In genomic region chr6:80454197-80454596, GRCh38 we compare ENCODE assay signal across 11 cellular contexts.
DNase-seq lines count a peak whose midpoint lies in the region; ATAC-seq and TF ChIP-seq lines count a peak whose summit lies in the region.
"Had no signal": no experiment of that assay in that cellular context is flagged by ENCODE, and none has a peak within 500 bp of the region (broad histone marks: within the 10 kb centered on the region; RNA-seq: fewer than 3 reads in every experiment).

No MANE protein-coding gene starts in this region.

- H3K4me3 Mint-ChIP-seq in activated CD8-positive, alpha-beta memory T cell treated with anti-CD3 and anti-CD28 coated beads, Interleukin-2, amount 10 ng/mL, durations not matched to agents 7 days and 5 days: no peak overlapping the region
- H3K4me3 Mint-ChIP-seq: activated naive CD4-positive, alpha-beta T cell treated with anti-CD3 and anti-CD28 coated beads, Interleukin-2, amount 50 U/mL, for 24 hours had no signal

- no peak overlapping the region for H3K27ac Mint-ChIP-seq in activated CD8-positive, alpha-beta memory T cell treated with anti-CD3 and anti-CD28 coated beads, Interleukin-2, amount 10 ng/mL, durations not matched to agents 7 days and 5 days
- H3K27ac Mint-ChIP-seq: activated naive CD4-positive, alpha-beta T cell treated with anti-CD3 and anti-CD28 coated beads, Interleukin-2, amount 50 U/mL, for 24 hours had no signal

- no peak for TF ChIP-seq POLR2A in spleen (IDR thresholded peaks at IDR 0.05)

- no peaks in the 10 kb centered on the region for H3K9me3 Mint-ChIP-seq in activated CD8-positive, alpha-beta memory T cell treated with anti-CD3 and anti-CD28 coated beads, Interleukin-2, amount 10 ng/mL, durations not matched to agents 7 days and 5 days (ENCODE audit: low read depth)
- H3K9me3 Mint-ChIP-seq: activated naive CD4-positive, alpha-beta T cell treated with anti-CD3 and anti-CD28 coated beads, Interleukin-2, amount 50 U/mL, for 24 hours had no signal

- in situ Hi-C loops in mammary epithelial cell (cut with MboI; ENCODE audit: low sequenced_read_pairs in 2 of 2): no loop called here

- CTCF ChIA-PET in activated CD8-positive, alpha-beta memory T cell treated with anti-CD3 and anti-CD28 coated beads, Interleukin-2, amount 10 ng/mL, durations not matched to agents 7 days and 5 days (lab: Charles Lee): no interaction called here
- CTCF ChIA-PET in mammary epithelial cell (lab: Charles Lee; ENCODE audit: low non-redundant PET): no interaction called here

- intact Hi-C loops in mammary epithelial cell (cut with micrococcal nuclease): loop anchor here (2.0 kb wide), 1 partner anchor 15 kb away; no protein-coding TSS in a partner anchor
- intact Hi-C loops in spleen (cut with DNase I; ENCODE audit: low total_unique reads): no loop called here

- no peaks in the 10 kb centered on the region for H3K79me2 ChIP-seq in mammary epithelial cell (ENCODE audit: insufficient read depth, low read length)
- H3K79me2 ChIP-seq: parathyroid adenoma had no signal

- TF ChIP-seq CTCF in mammary epithelial cell (conservative IDR thresholded peaks at IDR 0.05 in 1 of 2, IDR thresholded peaks at IDR 0.05 in 1 of 2; ENCODE audit: extremely low read depth in 1 of 2, insufficient read depth in 1 of 2, low read depth in 1 of 2, low read length in 2 of 2) (no peak), spleen (IDR thresholded peaks at IDR 0.05 in 8 of 11, conservative IDR thresholded peaks at IDR 0.05 in 3 of 11) (no peak)

- H3K27me3 ChIP-seq in mammary epithelial cell (ENCODE audit: insufficient read depth, low read length): no peaks in the 10 kb centered on the region
- no peaks in the 10 kb centered on the region for H3K27me3 ChIP-seq in spleen (replicated peaks in 1 of 7)
- H3K27me3 ChIP-seq: BLaER1 treated with 17β-estradiol and CSF1 and Interleukin-3, amounts not matched to agents 10 nM and 100 nM had no signal

- peak; percentile 40 for DNase-seq in activated CD8-positive, alpha-beta memory T cell treated with anti-CD3 and anti-CD28 coated beads, Interleukin-2, amount 10 ng/mL, durations not matched to agents 7 days and 5 days
- DNase-seq in activated CD8-positive, alpha-beta memory T cell treated with anti-CD3 and anti-CD28 coated beads, Interleukin-2, amount 50 U/mL, for 4 hours: no peak
- DNase-seq in mammary epithelial cell: peak; percentile 97
- peak; percentile 96 for DNase-seq in stromal cell of bone marrow (ENCODE audit: low read depth)
- no peak for DNase-seq in spleen
- DNase-seq in UCSD-AML1 (lab: John Stamatoyannopoulos, UW; ENCODE audit: unreplicated experiment): no peak

- no peaks in the 10 kb centered on the region for H3K9me3 ChIP-seq in mammary epithelial cell (replicated peaks; ENCODE audit: insufficient read depth, low read length)
- no peaks in the 10 kb centered on the region for H3K9me3 ChIP-seq in spleen
- H3K9me3 ChIP-seq: BLaER1 treated with 17β-estradiol and CSF1 and Interleukin-3, amounts not matched to agents 10 nM and 100 nM had no signal

- peak overlapping the region; percentile 85 for H3K4me2 ChIP-seq in mammary epithelial cell (ENCODE audit: insufficient read depth, low read depth, low read length)

- H3K27ac ChIP-seq in mammary epithelial cell (ENCODE audit: insufficient read depth, low read depth, low read length) (peak overlapping the region; percentile 84), spleen (peak overlapping the region in 1 of 8 donors; percentile 13)
- H3K27ac ChIP-seq: parathyroid adenoma had no signal

- H3K4me3 ChIP-seq in mammary epithelial cell (replicated peaks in 1 of 3; ENCODE audit: insufficient read depth in 1 of 3, low read depth in 2 of 3, low read length in 3 of 3) (no peak overlapping the region), spleen (no peak overlapping the region)
- H3K4me3 ChIP-seq: BLaER1 treated with 17β-estradiol and CSF1 and Interleukin-3, amounts not matched to agents 10 nM and 100 nM had no signal

- peaks cover 52% of the 10 kb centered on the region for H3K4me1 ChIP-seq in mammary epithelial cell (ENCODE audit: insufficient read depth, low read length)
- no peaks in the 10 kb centered on the region for H3K4me1 ChIP-seq in spleen
- H3K4me1 ChIP-seq: parathyroid adenoma had no signal

- H3K36me3 Mint-ChIP-seq in activated CD8-positive, alpha-beta memory T cell treated with anti-CD3 and anti-CD28 coated beads, Interleukin-2, amount 10 ng/mL, durations not matched to agents 7 days and 5 days: no peaks in the 10 kb centered on the region
- H3K36me3 Mint-ChIP-seq: activated naive CD4-positive, alpha-beta T cell treated with anti-CD3 and anti-CD28 coated beads, Interleukin-2, amount 50 U/mL, for 24 hours had no signal

- peak overlapping the region; percentile 34 for H2AFZ ChIP-seq in mammary epithelial cell (ENCODE audit: low read depth, low read length)
- H2AFZ ChIP-seq: parathyroid adenoma had no signal

- ATAC-seq in activated CD8-positive, alpha-beta memory T cell treated with anti-CD3 and anti-CD28 coated beads, Interleukin-2, amount 10 ng/mL, durations not matched to agents 7 days and 5 days: peak; percentile 65
- ATAC-seq in HG03520 (IDR thresholded peaks at IDR 0.05; ENCODE audit: unreplicated experiment) (peak; percentile 66), GM19324 (IDR thresholded peaks at IDR 0.05; ENCODE audit: low FRiP score, unreplicated experiment) (no peak)

- BruUV-seq in mammary epithelial cell (replicated peaks; lab: Mats Ljungman, UMichigan): no TSS peak

- no peaks in the 10 kb centered on the region for H3K27me3 Mint-ChIP-seq in activated CD8-positive, alpha-beta memory T cell treated with anti-CD3 and anti-CD28 coated beads, Interleukin-2, amount 10 ng/mL, durations not matched to agents 7 days and 5 days
- H3K27me3 Mint-ChIP-seq: activated naive CD4-positive, alpha-beta T cell treated with anti-CD3 and anti-CD28 coated beads, Interleukin-2, amount 50 U/mL, for 24 hours had no signal

- H3K36me3 ChIP-seq in mammary epithelial cell (ENCODE audit: insufficient read depth, low read length) (no peaks in the 10 kb centered on the region), spleen (no peaks in the 10 kb centered on the region)
- H3K36me3 ChIP-seq: BLaER1 treated with 17β-estradiol and CSF1 and Interleukin-3, amounts not matched to agents 10 nM and 100 nM had no signal

- 0% methylated on average over 1 of the region's 1 CpG for WGBS in mammary epithelial cell (ENCODE audit: low coverage, missing lambda C conversion rate)
- WGBS in spleen, 5 donors: 43 to 57% (median 50%) methylated on average over 1 of the region's 1 CpG

- peaks cover 11% of the 10 kb centered on the region for H3K4me1 Mint-ChIP-seq in activated CD8-positive, alpha-beta memory T cell treated with anti-CD3 and anti-CD28 coated beads, Interleukin-2, amount 10 ng/mL, durations not matched to agents 7 days and 5 days
- H3K4me1 Mint-ChIP-seq: activated naive CD4-positive, alpha-beta T cell treated with anti-CD3 and anti-CD28 coated beads, Interleukin-2, amount 50 U/mL, for 24 hours had no signal

- peak overlapping the region; percentile 30 for H3K9ac ChIP-seq in mammary epithelial cell (ENCODE audit: insufficient read depth, low read length)
- H3K9ac ChIP-seq: BLaER1 treated with 17β-estradiol and CSF1 and Interleukin-3, amounts not matched to agents 10 nM and 100 nM; parathyroid adenoma had no signal

- H4K20me1 ChIP-seq in mammary epithelial cell (ENCODE audit: insufficient read depth, low read length): no peaks in the 10 kb centered on the region
- H4K20me1 ChIP-seq: BLaER1 treated with 17β-estradiol and CSF1 and Interleukin-3, amounts not matched to agents 10 nM and 100 nM had no signal

- dilution Hi-C loops in mammary epithelial cell (cut with HindIII; ENCODE audit: low sequenced_read_pairs): no loop called here

Comparison
In these comparisons a context has a peak if more than half of its experiments do, and no peak if none do; other contexts are left out.
1. DNase-seq: peak in activated CD8-positive, alpha-beta memory T cell treated with anti-CD3 and anti-CD28 coated beads, Interleukin-2, amount 10 ng/mL, durations not matched to agents 7 days and 5 days (single experiment), mammary epithelial cell (single experiment) and stromal cell of bone marrow (single experiment); none in activated CD8-positive, alpha-beta memory T cell treated with anti-CD3 and anti-CD28 coated beads, Interleukin-2, amount 50 U/mL, for 4 hours (single experiment), spleen (single experiment) and UCSD-AML1 (single experiment).